Comparison of ENCODE assay signal across 34 cellular contexts in genomic region chr4:42917316-42917715, GRCh38. TPM values are rescaled to one million over a fixed set of nuclear protein-coding genes. Genes with fewer than 3 reads are reported as not detected.
"Had no signal": no experiment of that assay in that cellular context is flagged by ENCODE, and none has a peak within 500 bp of the region (broad histone marks: within the 10 kb centered on the region; RNA-seq: fewer than 3 reads in every experiment).

No MANE protein-coding gene starts in this region.

- H3K4me3 Mint-ChIP-seq: T-cell had no signal

- ATAC-seq: Panc1, Right ventricle myocardium inferior, SK-N-SH treated with all-trans-retinoic acid at 6 μM for 48 hours, T-cell had no signal

- H3K27ac Mint-ChIP-seq: T-cell had no signal

- H3K36me3 Mint-ChIP-seq: T-cell had no signal

- H3K4me1 Mint-ChIP-seq: T-cell had no signal

- DNase-seq: Kasumi-1, MG63, NCI-H1048, NCI-H1092 treated with DMSO at 0.1 percent for 48 hours, NCI-H1105 treated with DMSO at 0.1 percent for 48 hours, NCI-H1436, NCI-H146, NCI-H1694, NCI-H187, NCI-H1930, NCI-H2029 treated with DMSO at 0.1 percent for 48 hours, NCI-H2107, NCI-H2171 treated with DMSO at 0.1 percent for 48 hours, NCI-H2227 treated with DMSO at 0.1 percent for 48 hours, NCI-H345, NCI-H446, NCI-H510A treated with DMSO at 0.1 percent for 48 hours, NCI-H524 treated with DMSO at 0.1 percent for 48 hours, NCI-H526 treated with DMSO at 0.1 percent for 48 hours, NCI-H774, PC-9, SHP77, SIG-M5, SJCRH30, T-cell had no signal

RNA-seq across cellular contexts. Expression of gene GRXCR1, which starts 24.8 kb away (rescaled TPM):
- total RNA-seq: M059J; NCI-H460; OCI-LY7; PC-9; Right ventricle myocardium inferior; RPMI7951; SJCRH30; SK-MEL-5; T-cell; T-helper 1 cell treated with Interleukin-12 subunit alpha and Interleukin-12 subunit beta and Interleukin-4 antibody, amounts not matched to agents 30 ng/mL and 1 ng/mL, for 36 hours had no signal
